Comparison of ENCODE assay signal across 10 cellular contexts in genomic region chr19:2253106-2254051, GRCh38. TPM values are rescaled to one million over a fixed set of nuclear protein-coding genes. Genes with fewer than 3 reads are reported as not detected.
DNase-seq lines count a peak whose midpoint lies in the region; ATAC-seq, FAIRE-seq and TF ChIP-seq lines count a peak whose summit lies in the region.
"Had no signal": no experiment of that assay in that cellular context is flagged by ENCODE, and none has a peak within 500 bp of the region (broad histone marks: within the 10 kb centered on the region; RNA-seq: fewer than 3 reads in every experiment).

No MANE protein-coding gene starts in this region.

- TF ChIP-seq CTCF in spleen (IDR thresholded peaks at IDR 0.05 in 8 of 11, conservative IDR thresholded peaks at IDR 0.05 in 3 of 11): peak in 9 of 11 experiments; percentile 25 to 64 (median 45)

- ATAC-seq in HG02870 (IDR thresholded peaks at IDR 0.05; ENCODE audit: unreplicated experiment): no peak

- H3K4me1 ChIP-seq in spleen: peaks cover 23 to 90% (median 61%) of the 10 kb centered on the region in 6 donors

- no peak for TF ChIP-seq POLR2A in spleen (IDR thresholded peaks at IDR 0.05)

- peak overlapping the region in 2 of 8 donors; percentile 27 to 35 for H3K27ac ChIP-seq in spleen

- intact Hi-C loops in spleen (cut with DNase I; ENCODE audit: low total_unique reads): no loop called here

- 6 to 12% (median 8%) methylated on average over 16 to 76 of the region's 76 CpGs for WGBS in spleen, 5 donors

- peaks cover 0 to 13% (median 4%) of the 10 kb centered on the region in 6 donors for H3K36me3 ChIP-seq in spleen

- H3K4me3 ChIP-seq in spleen: peak overlapping the region; percentile 4 to 71 (median 38)

- H3K27me3 ChIP-seq in spleen (replicated peaks in 1 of 7): peaks cover 11 to 52% (median 47%) of the 10 kb centered on the region in 7 donors

- no peaks in the 10 kb centered on the region for H3K9me3 ChIP-seq in spleen

- FAIRE-seq in GM19239 (lab: Jason Lieb, UNC): no peak
- FAIRE-seq: A204.1 had no signal

- DNase-seq in DMS 273 (lab: John Stamatoyannopoulos, UW; ENCODE audit: unreplicated experiment): peak; percentile 65
- no peak for DNase-seq in DMS 273 treated with DMSO at 0.1 percent for 48 hours (lab: John Stamatoyannopoulos, UW)
- DNase-seq in T-helper 2 cell: peak in 3 of 5 experiments; percentile 22 to 54 (median 46)
- DNase-seq in effector CD8-positive, alpha-beta T cell (lab: John Stamatoyannopoulos, UW): peak; percentile 33
- DNase-seq in spleen: peak; percentile 89
- no peak for DNase-seq in GM19239 (ENCODE audit: insufficient read length, low spot score)
- DNase-seq in kidney glomerular epithelial cell (lab: John Stamatoyannopoulos, UW): no peak
- DNase-seq: stimulated activated CD4-positive, alpha-beta T cell treated with anti-CD3 and anti-CD28 coated beads, Interleukin-4, amount 100 ng/mL, for 1 hour had no signal

RNA-seq across cellular contexts. Expression of gene JSRP1, which starts 2.8 kb away (rescaled TPM):
- 1 to 10 TPM; 1.2 to 4.8 (median 3.4) TPM for total RNA-seq in spleen
- polyA plus RNA-seq in spleen: 1 to 10 TPM; 1.2 to 3.0 (median 2.8) TPM

RNA-seq across cellular contexts. Expression of gene AMH, which starts 4.3 kb away (rescaled TPM):
- 1 to 10 TPM in 4 of 7 donors, under 1 TPM in 3; 0.79 to 5.7 (median 2.1) TPM for total RNA-seq in spleen
- polyA plus RNA-seq in spleen: 1 to 10 TPM in 1 of 3 donors, under 1 TPM in 2; 0.20 to 1.2 (median 0.58) TPM

RNA-seq across cellular contexts. Expression of gene SF3A2, which starts 16.8 kb away (rescaled TPM):
- total RNA-seq in spleen: 10 to 100 TPM; 28.5 to 79.7 (median 66.6) TPM
- 10 to 100 TPM; 35.1 to 50.4 (median 37.7) TPM for polyA plus RNA-seq in spleen

RNA-seq across cellular contexts. Expression of gene PLEKHJ1, which starts 17.2 kb away (rescaled TPM):
- total RNA-seq in spleen: 10 to 100 TPM; 37.7 to 66.6 (median 45.6) TPM
- polyA plus RNA-seq in spleen: 100 to 1,000 TPM in 1 of 3 donors, 10 to 100 TPM in 2; 78.5 to 117 (median 91.8) TPM

RNA-seq across cellular contexts. Expression of gene PEAK3, which starts 28.6 kb away (rescaled TPM):
- total RNA-seq in spleen: 10 to 100 TPM in 2 of 7 donors, 1 to 10 TPM in 5; 5.7 to 17.4 (median 6.8) TPM
- polyA plus RNA-seq in spleen: under 1 TPM; 0.30 to 0.93 (median 0.50) TPM

Comparison
In these comparisons a context has a peak if more than half of its experiments do, and no peak if none do; other contexts are left out.
1. DNase-seq: peak in DMS 273 (single experiment), T-helper 2 cell (3 of 5), effector CD8-positive, alpha-beta T cell (single experiment) and spleen (single experiment); none in DMS 273 treated with DMSO at 0.1 percent for 48 hours (single experiment), GM19239 (single experiment) and kidney glomerular epithelial cell (single experiment).